Comparison of ENCODE assay signal across 1 cellular context in genomic region chr1:234676103-234676594, GRCh38.
TF ChIP-seq lines count a peak whose summit lies in the region.

No MANE protein-coding gene starts in this region.

TF ChIP-seq in HEK293, 187 proteins besides CTCF, POLR2A, EP300 and RAD21 (continued from another document):
- TF ChIP-seq ZBTB11 (tag by site-specific recombination; conservative IDR thresholded peaks at IDR 0.05; ENCODE audit: low read depth) = peak; percentile 39; the same call in 1 of the 2 replicates
- TF ChIP-seq ZNF777 (tag by site-specific recombination; IDR thresholded peaks at IDR 0.05; ENCODE audit: borderline replicate concordance) = no peak
- no peak for TF ChIP-seq ZNF792 (tag by site-specific recombination; IDR thresholded peaks at IDR 0.05)
- 0 out of 2 replicates have a peak, but pooled peaks have one; percentile 8 for TF ChIP-seq ZNF184 (tag by site-specific recombination; IDR thresholded peaks at IDR 0.05)
- no peak for TF ChIP-seq ZNF626 (tag by site-specific recombination; IDR thresholded peaks at IDR 0.05)
- peak; percentile 98 for TF ChIP-seq ZNF335 (tag by site-specific recombination; conservative IDR thresholded peaks at IDR 0.05)
- 0 out of 2 replicates have a peak, but pooled peaks have one; percentile 44 for TF ChIP-seq ZNF580 (tag by site-specific recombination; IDR thresholded peaks at IDR 0.05)
- no peak for TF ChIP-seq PRDM2 (tag by site-specific recombination; IDR thresholded peaks at IDR 0.05; ENCODE audit: borderline replicate concordance)
- TF ChIP-seq, protein P1, sequence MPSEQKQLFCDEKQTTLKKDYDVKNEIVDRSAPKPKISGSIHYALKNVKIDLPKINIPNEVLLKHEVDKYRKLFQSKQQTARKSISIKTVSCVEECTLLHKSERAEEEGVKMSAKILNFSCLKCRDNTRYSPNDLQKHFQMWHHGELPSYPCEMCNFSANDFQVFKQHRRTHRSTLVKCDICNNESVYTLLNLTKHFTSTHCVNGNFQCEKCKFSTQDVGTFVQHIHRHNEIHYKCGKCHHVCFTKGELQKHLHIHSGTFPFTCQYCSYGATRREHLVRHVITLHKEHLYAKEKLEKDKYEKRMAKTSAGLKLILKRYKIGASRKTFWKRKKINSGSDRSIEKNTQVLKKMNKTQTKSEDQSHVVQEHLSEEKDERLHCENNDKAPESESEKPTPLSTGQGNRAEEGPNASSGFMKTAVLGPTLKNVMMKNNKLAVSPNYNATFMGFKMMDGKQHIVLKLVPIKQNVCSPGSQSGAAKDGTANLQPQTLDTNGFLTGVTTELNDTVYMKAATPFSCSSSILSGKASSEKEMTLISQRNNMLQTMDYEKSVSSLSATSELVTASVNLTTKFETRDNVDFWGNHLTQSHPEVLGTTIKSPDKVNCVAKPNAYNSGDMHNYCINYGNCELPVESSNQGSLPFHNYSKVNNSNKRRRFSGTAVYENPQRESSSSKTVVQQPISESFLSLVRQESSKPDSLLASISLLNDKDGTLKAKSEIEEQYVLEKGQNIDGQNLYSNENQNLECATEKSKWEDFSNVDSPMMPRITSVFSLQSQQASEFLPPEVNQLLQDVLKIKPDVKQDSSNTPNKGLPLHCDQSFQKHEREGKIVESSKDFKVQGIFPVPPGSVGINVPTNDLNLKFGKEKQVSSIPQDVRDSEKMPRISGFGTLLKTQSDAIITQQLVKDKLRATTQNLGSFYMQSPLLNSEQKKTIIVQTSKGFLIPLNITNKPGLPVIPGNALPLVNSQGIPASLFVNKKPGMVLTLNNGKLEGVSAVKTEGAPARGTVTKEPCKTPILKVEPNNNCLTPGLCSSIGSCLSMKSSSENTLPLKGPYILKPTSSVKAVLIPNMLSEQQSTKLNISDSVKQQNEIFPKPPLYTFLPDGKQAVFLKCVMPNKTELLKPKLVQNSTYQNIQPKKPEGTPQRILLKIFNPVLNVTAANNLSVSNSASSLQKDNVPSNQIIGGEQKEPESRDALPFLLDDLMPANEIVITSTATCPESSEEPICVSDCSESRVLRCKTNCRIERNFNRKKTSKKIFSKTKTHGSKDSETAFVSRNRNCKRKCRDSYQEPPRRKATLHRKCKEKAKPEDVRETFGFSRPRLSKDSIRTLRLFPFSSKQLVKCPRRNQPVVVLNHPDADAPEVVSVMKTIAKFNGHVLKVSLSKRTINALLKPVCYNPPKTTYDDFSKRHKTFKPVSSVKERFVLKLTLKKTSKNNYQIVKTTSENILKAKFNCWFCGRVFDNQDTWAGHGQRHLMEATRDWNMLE (tag by site-specific recombination; conservative IDR thresholded peaks at IDR 0.05; ENCODE audit: low read depth) = peak; percentile 78
- peak; percentile 84 for TF ChIP-seq ZNF366 (tag by site-specific recombination; conservative IDR thresholded peaks at IDR 0.05)
- peak; percentile 30; the same call in 1 of the 2 replicates for TF ChIP-seq SP3 (tag by site-specific recombination; IDR thresholded peaks at IDR 0.05)
